ENCODE assay signal across 13 cellular contexts in genomic region chr19:52592301-52592700, GRCh38.
"Had no signal": no experiment of that assay in that cellular context is flagged by ENCODE, and none has a peak within 500 bp of the region (broad histone marks: within the 10 kb centered on the region; RNA-seq: fewer than 3 reads in every experiment).

No MANE protein-coding gene starts in this region.

- H3K36me3 ChIP-seq: ovary, uterus had no signal

- H3K27ac ChIP-seq: coronary artery, gastroesophageal sphincter, ovary, stomach, uterus had no signal

- ATAC-seq: gastroesophageal sphincter, T-cell had no signal

- H3K27ac Mint-ChIP-seq: activated naive CD4-positive, alpha-beta T cell treated with anti-CD3 and anti-CD28 coated beads, Interleukin-2, amount 50 U/mL, for 24 hours; T-cell had no signal

- H3K4me1 Mint-ChIP-seq: activated naive CD4-positive, alpha-beta T cell treated with anti-CD3 and anti-CD28 coated beads, Interleukin-2, amount 50 U/mL, for 24 hours had no signal

- H3K4me3 Mint-ChIP-seq: activated naive CD4-positive, alpha-beta T cell treated with anti-CD3 and anti-CD28 coated beads, Interleukin-2, amount 50 U/mL, for 24 hours; T-cell had no signal

- H3K4me3 ChIP-seq: coronary artery, gastroesophageal sphincter, ovary, stomach, uterus had no signal

- DNase-seq: caudate nucleus; effector CD8-positive, alpha-beta T cell; kidney glomerular epithelial cell; ovary; stimulated activated CD4-positive, alpha-beta T cell treated with anti-CD3 and anti-CD28 coated beads, Interleukin-4, amount 100 ng/mL, for 1 hour; stimulated activated CD8-positive, alpha-beta memory T cell treated with anti-CD3 and anti-CD28 coated beads, Interleukin-4, amount 100 ng/mL, for 48 hours; stomach; T1000; uterus had no signal

- H3K27me3 Mint-ChIP-seq: activated naive CD4-positive, alpha-beta T cell treated with anti-CD3 and anti-CD28 coated beads, Interleukin-2, amount 50 U/mL, for 24 hours; T-cell had no signal

- H3K9me3 ChIP-seq: gastroesophageal sphincter, ovary, uterus had no signal

- H3K27me3 ChIP-seq: gastroesophageal sphincter, ovary, stomach, uterus had no signal

- H3K4me1 ChIP-seq: gastroesophageal sphincter, stomach, uterus had no signal
